19 cellular contexts compared by ENCODE assay signal in genomic region chr3:11587766-11588165, GRCh38. TPM values are rescaled to one million over a fixed set of nuclear protein-coding genes. Genes with fewer than 3 reads are reported as not detected.
DNase-seq lines count a peak whose midpoint lies in the region; ATAC-seq and TF ChIP-seq lines count a peak whose summit lies in the region.
"Had no signal": no experiment of that assay in that cellular context is flagged by ENCODE, and none has a peak within 500 bp of the region (broad histone marks: within the 10 kb centered on the region; RNA-seq: fewer than 3 reads in every experiment).

No MANE protein-coding gene starts in this region.

- H3K27ac ChIP-seq in CD8-positive, alpha-beta T cell (ENCODE audit: low read depth, low read length): no peak overlapping the region
- H3K27ac ChIP-seq in angular gyrus (ENCODE audit: low read depth, low read length): peak overlapping the region; percentile 22
- H3K27ac ChIP-seq in mesendoderm (ENCODE audit: low read depth, low read length): no peak overlapping the region
- peak overlapping the region; percentile 48 for H3K27ac ChIP-seq in skeletal muscle tissue (ENCODE audit: low read depth, low read length)
- H3K27ac ChIP-seq: KMS-11 had no signal

- WGBS in mesendoderm (ENCODE audit: extremely low coverage, insufficient coverage, low lambda C conversion rate): no CpG with 5 or more reads among the region's 12 CpGs

- H3K9ac ChIP-seq in mesendoderm (ENCODE audit: low read length) (no peak overlapping the region), skeletal muscle tissue (ENCODE audit: low read depth in 1 of 3, low read length in 3 of 3) (peak overlapping the region in 1 of 3 donors; percentile 30)
- H3K9ac ChIP-seq: KMS-11 had no signal

- no peak overlapping the region for H2BK15ac ChIP-seq in mesendoderm (replicated peaks; ENCODE audit: low read depth)

- H3K4me2 ChIP-seq in mesendoderm (ENCODE audit: low read length): no peak overlapping the region
- H3K4me2 ChIP-seq: KMS-11 had no signal

- POLR2A ChIA-PET in CD8-positive, alpha-beta T cell (lab: Charles Lee): no interaction called here
- POLR2A ChIA-PET in activated CD4-positive, alpha-beta T cell treated with anti-CD3 and anti-CD28 coated beads, Interleukin-2, amount 10 ng/mL, durations not matched to agents 7 days and 5 days (lab: Charles Lee): no interaction called here

- no peak overlapping the region for H2AK5ac ChIP-seq in mesendoderm (ENCODE audit: low read length)

- H3K56ac ChIP-seq in mesendoderm (ENCODE audit: low read length): no peak overlapping the region

- peak overlapping the region; percentile 19 for H3K27ac Mint-ChIP-seq in CD8-positive, alpha-beta T cell
- H3K27ac Mint-ChIP-seq in activated CD4-positive, alpha-beta T cell treated with anti-CD3 and anti-CD28 coated beads, Interleukin-2, amount 10 ng/mL, durations not matched to agents 7 days and 5 days: no peak overlapping the region
- H3K27ac Mint-ChIP-seq: dendritic cell treated with granulocyte-macrophage colony-stimulating factor and Interleukin-4, amounts not matched to agents 40 ng/mL and 50 ng/mL, for 4 days had no signal

- no peaks in the 10 kb centered on the region for H3K9me3 Mint-ChIP-seq in CD8-positive, alpha-beta T cell
- H3K9me3 Mint-ChIP-seq in activated CD4-positive, alpha-beta T cell treated with anti-CD3 and anti-CD28 coated beads, Interleukin-2, amount 10 ng/mL, durations not matched to agents 7 days and 5 days: no peaks in the 10 kb centered on the region
- H3K9me3 Mint-ChIP-seq: dendritic cell treated with granulocyte-macrophage colony-stimulating factor and Interleukin-4, amounts not matched to agents 40 ng/mL and 50 ng/mL, for 4 days had no signal

- no peak overlapping the region for H3K18ac ChIP-seq in mesendoderm (ENCODE audit: low read length)

- peaks cover 7% of the 10 kb centered on the region for H3K4me1 ChIP-seq in CD8-positive, alpha-beta T cell (ENCODE audit: insufficient read depth, low read length)
- H3K4me1 ChIP-seq in mesendoderm (ENCODE audit: control insufficient read depth, low read depth, low read length): peaks cover 15% of the 10 kb centered on the region
- H3K4me1 ChIP-seq in skeletal muscle tissue (ENCODE audit: control insufficient read depth in 3 of 3, insufficient read depth in 3 of 3, low read length in 3 of 3): peaks cover 64 to 76% (median 69%) of the 10 kb centered on the region in 3 donors

- H3K23ac ChIP-seq in mesendoderm (ENCODE audit: low read length): peak overlapping the region; percentile 49

- no peak overlapping the region for H2BK5ac ChIP-seq in mesendoderm (ENCODE audit: low read length)

- H3K4me1 Mint-ChIP-seq in CD8-positive, alpha-beta T cell (ENCODE audit: low read depth): peaks cover 71% of the 10 kb centered on the region
- peaks cover 33% of the 10 kb centered on the region for H3K4me1 Mint-ChIP-seq in activated CD4-positive, alpha-beta T cell treated with anti-CD3 and anti-CD28 coated beads, Interleukin-2, amount 10 ng/mL, durations not matched to agents 7 days and 5 days

- H3K36me3 Mint-ChIP-seq in CD8-positive, alpha-beta T cell: peaks cover 47% of the 10 kb centered on the region
- H3K36me3 Mint-ChIP-seq in activated CD4-positive, alpha-beta T cell treated with anti-CD3 and anti-CD28 coated beads, Interleukin-2, amount 10 ng/mL, durations not matched to agents 7 days and 5 days (ENCODE audit: low read depth): peaks cover 15% of the 10 kb centered on the region

- H3K27me3 ChIP-seq in CD8-positive, alpha-beta T cell (ENCODE audit: insufficient read depth, low read length): no peaks in the 10 kb centered on the region
- H3K27me3 ChIP-seq in mesendoderm (ENCODE audit: insufficient read depth, low read length, poor library complexity): no peaks in the 10 kb centered on the region
- H3K27me3 ChIP-seq in skeletal muscle tissue (ENCODE audit: control insufficient read depth in 3 of 3, insufficient read depth in 3 of 3, low read length in 3 of 3): no peaks in the 10 kb centered on the region
- H3K27me3 ChIP-seq: esophagus squamous epithelium had no signal

- no peaks in the 10 kb centered on the region for H3K27me3 Mint-ChIP-seq in CD8-positive, alpha-beta T cell (ENCODE audit: low read depth)
- H3K27me3 Mint-ChIP-seq in activated CD4-positive, alpha-beta T cell treated with anti-CD3 and anti-CD28 coated beads, Interleukin-2, amount 10 ng/mL, durations not matched to agents 7 days and 5 days: no peaks in the 10 kb centered on the region
- H3K27me3 Mint-ChIP-seq: dendritic cell treated with granulocyte-macrophage colony-stimulating factor and Interleukin-4, amounts not matched to agents 40 ng/mL and 50 ng/mL, for 4 days had no signal

- H3K4ac ChIP-seq in mesendoderm (ENCODE audit: low read depth, low read length): no peak overlapping the region

- H4K5ac ChIP-seq in mesendoderm (ENCODE audit: low read length): no peak overlapping the region

- peaks cover 32% of the 10 kb centered on the region for H3K79me1 ChIP-seq in mesendoderm (ENCODE audit: low read length)

- H3K9me3 ChIP-seq in CD8-positive, alpha-beta T cell (ENCODE audit: low read length): no peaks in the 10 kb centered on the region
- H3K9me3 ChIP-seq in skeletal muscle tissue (ENCODE audit: control insufficient read depth in 3 of 3, low read length in 3 of 3): no peaks in the 10 kb centered on the region
- H3K9me3 ChIP-seq: esophagus squamous epithelium had no signal

- H4K8ac ChIP-seq in mesendoderm (ENCODE audit: low read depth, low read length): no peak overlapping the region

- H3K4me3 Mint-ChIP-seq in CD8-positive, alpha-beta T cell: no peak overlapping the region
- H3K4me3 Mint-ChIP-seq in activated CD4-positive, alpha-beta T cell treated with anti-CD3 and anti-CD28 coated beads, Interleukin-2, amount 10 ng/mL, durations not matched to agents 7 days and 5 days: no peak overlapping the region
- H3K4me3 Mint-ChIP-seq: dendritic cell treated with granulocyte-macrophage colony-stimulating factor and Interleukin-4, amounts not matched to agents 40 ng/mL and 50 ng/mL, for 4 days had no signal

- ATAC-seq in CD8-positive, alpha-beta T cell: no peak
- ATAC-seq in HG03342 (IDR thresholded peaks at IDR 0.05; ENCODE audit: unreplicated experiment): no peak

- H2BK120ac ChIP-seq in mesendoderm (ENCODE audit: low read depth, low read length): no peak overlapping the region

- intact Hi-C loops in CD8-positive, alpha-beta T cell (cut with DNase I, micrococcal nuclease): loop anchor here in 1 of 2 experiments (10.0 kb wide), 1 partner anchor 57 kb away; the partner anchor contains the start of gene VGLL4

- TF ChIP-seq CTCF in CD8-positive, alpha-beta T cell (IDR thresholded peaks at IDR 0.05): no peak

- H3K36me3 ChIP-seq in CD8-positive, alpha-beta T cell (ENCODE audit: insufficient read depth, low read length): no peaks in the 10 kb centered on the region
- no peaks in the 10 kb centered on the region for H3K36me3 ChIP-seq in mesendoderm (ENCODE audit: control insufficient read depth, insufficient read depth, low read length)
- H3K36me3 ChIP-seq in skeletal muscle tissue (ENCODE audit: control insufficient read depth in 3 of 3, insufficient read depth in 3 of 3, low read length in 3 of 3): peaks cover 0 to 2% (median 0%) of the 10 kb centered on the region in 3 donors

- H3K4me3 ChIP-seq in CD8-positive, alpha-beta T cell (ENCODE audit: low read depth, low read length): no peak overlapping the region
- H3K4me3 ChIP-seq in mesendoderm (ENCODE audit: low read length) (no peak overlapping the region), skeletal muscle tissue (ENCODE audit: low read length in 3 of 3) (no peak overlapping the region)
- H3K4me3 ChIP-seq: esophagus squamous epithelium had no signal

- peaks cover 56% of the 10 kb centered on the region for H3K79me2 ChIP-seq in mesendoderm (ENCODE audit: control insufficient read depth, insufficient read depth, low read length)

- CTCF ChIA-PET in CD8-positive, alpha-beta T cell (lab: Charles Lee): no interaction called here
- CTCF ChIA-PET in activated CD4-positive, alpha-beta T cell treated with anti-CD3 and anti-CD28 coated beads, Interleukin-2, amount 10 ng/mL, durations not matched to agents 7 days and 5 days (lab: Charles Lee): no interaction called here

- no peak for DNase-seq in CD8-positive, alpha-beta T cell
- no peak for DNase-seq in mesendoderm
- DNase-seq in anterior cingulate cortex (lab: John Stamatoyannopoulos, UW): no peak
- DNase-seq in activated CD4-positive, alpha-beta T cell treated with anti-CD3 and anti-CD28 coated beads, Interleukin-2, amount 10 ng/mL, durations not matched to agents 7 days and 5 days: no peak
- no peak for DNase-seq in NCI-H2081 treated with DMSO at 0.1 percent for 48 hours (lab: John Stamatoyannopoulos, UW)
- DNase-seq: activated CD4-positive, alpha-beta T cell treated with anti-CD3 and anti-CD28 coated beads, Interleukin-2, amount 50 U/mL, for 48 hours; activated T-cell treated with anti-CD3 and anti-CD28 coated beads, Interleukin-2, amount 50 U/mL, for 48 hours; amniotic stem cell; esophagus squamous epithelium; GOT3; NCI-H1105; NCI-H82; posterior cingulate gyrus; stimulated activated naive CD4-positive, alpha-beta T cell treated with Interleukin-2 at 50 U/mL for 16 hours had no signal

RNA-seq across cellular contexts. Expression of gene VGLL4, which starts 55.9 kb away (rescaled TPM):
- 10 to 100 TPM; 13.8 to 14.1 TPM for total RNA-seq in CD8-positive, alpha-beta T cell
- polyA plus RNA-seq in mesendoderm (2013, experiment 1 of 2): 34.6 TPM
- polyA plus RNA-seq in mesendoderm (2013, experiment 2 of 2): 34.3 TPM
- total RNA-seq in skeletal muscle tissue: 53.8 TPM
- total RNA-seq in activated CD4-positive, alpha-beta T cell treated with anti-CD3 and anti-CD28 coated beads, Interleukin-2, amount 10 ng/mL, durations not matched to agents 7 days and 5 days: 10 to 100 TPM; 34.2 to 35.5 TPM

Comparison
In these comparisons a context has a peak if more than half of its experiments do, and no peak if none do; other contexts are left out.
1. H3K27ac ChIP-seq: peak in angular gyrus (single experiment) and skeletal muscle tissue (single experiment); none in CD8-positive, alpha-beta T cell (single experiment) and mesendoderm (single experiment).